ENCODE assay signal across 8 cellular contexts in the genomic region with DNA sequence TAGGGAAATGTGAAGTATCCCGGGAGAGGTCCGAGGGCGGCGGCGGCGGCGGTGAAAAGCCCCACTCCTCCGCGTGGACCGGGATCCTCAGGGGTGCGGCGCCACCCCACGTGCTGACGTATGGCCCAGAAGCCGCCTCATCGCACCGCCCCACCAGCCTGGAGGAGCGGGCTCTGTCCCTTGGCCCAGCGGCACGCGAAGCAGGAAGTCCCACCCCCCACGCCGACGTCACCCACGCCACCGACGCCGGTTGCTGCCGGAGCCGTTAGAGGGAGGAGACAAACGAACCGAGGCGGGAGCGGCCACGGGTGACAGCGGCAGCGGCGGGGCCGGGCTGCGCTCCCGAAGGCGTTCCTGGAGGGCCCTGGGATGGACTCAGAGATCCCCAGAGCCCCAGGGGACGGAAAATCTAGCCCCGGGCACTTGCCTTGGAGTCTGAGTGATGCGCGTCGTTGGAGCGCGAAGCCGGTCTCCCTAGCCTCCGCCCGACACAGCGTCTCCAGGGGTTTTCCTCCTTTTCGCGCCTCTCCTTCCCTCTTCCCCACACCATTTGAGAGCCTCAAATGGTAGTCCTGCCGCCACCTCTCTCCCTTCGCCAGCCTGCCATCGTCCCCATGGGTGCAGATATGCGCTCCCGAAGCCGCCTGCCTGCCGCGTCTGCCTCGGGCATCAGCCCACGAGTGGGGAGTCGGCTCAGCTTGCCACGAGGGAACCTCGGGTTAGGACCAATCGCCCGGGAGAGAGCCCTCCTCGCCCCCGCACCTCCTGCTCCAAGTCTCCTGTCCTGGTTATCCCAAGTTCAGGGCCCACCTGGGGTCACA. TPM values are rescaled to one million over a fixed set of nuclear protein-coding genes. Genes with fewer than 3 reads are reported as not detected.
A peak's percentile ranks its signal among the peaks of the same experiment; 100 is the strongest.
DNase-seq lines count a peak whose midpoint lies in the region; ATAC-seq and TF ChIP-seq lines count a peak whose summit lies in the region.

A gene with protein sequence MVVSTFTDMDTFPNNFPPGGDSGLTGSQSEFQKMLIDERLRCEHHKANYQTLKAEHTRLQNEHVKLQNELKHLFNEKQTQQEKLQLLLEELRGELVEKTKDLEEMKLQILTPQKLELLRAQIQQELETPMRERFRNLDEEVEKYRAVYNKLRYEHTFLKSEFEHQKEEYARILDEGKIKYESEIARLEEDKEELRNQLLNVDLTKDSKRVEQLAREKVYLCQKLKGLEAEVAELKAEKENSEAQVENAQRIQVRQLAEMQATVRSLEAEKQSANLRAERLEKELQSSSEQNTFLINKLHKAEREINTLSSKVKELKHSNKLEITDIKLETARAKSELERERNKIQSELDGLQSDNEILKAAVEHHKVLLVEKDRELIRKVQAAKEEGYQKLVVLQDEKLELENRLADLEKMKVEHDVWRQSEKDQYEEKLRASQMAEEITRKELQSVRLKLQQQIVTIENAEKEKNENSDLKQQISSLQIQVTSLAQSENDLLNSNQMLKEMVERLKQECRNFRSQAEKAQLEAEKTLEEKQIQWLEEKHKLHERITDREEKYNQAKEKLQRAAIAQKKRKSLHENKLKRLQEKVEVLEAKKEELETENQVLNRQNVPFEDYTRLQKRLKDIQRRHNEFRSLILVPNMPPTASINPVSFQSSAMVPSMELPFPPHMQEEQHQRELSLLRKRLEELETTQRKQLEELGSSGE (minus strand): TSS at position 95 of the 821 bp plus-strand sequence. CDS start 47,377 bp downstream, outside the sequence.

- H3K4me1 Mint-ChIP-seq in IgD-negative memory B cell: peaks cover 13 to 17% (median 16%) of the 10 kb centered on the region in 3 donors

- H3K9ac ChIP-seq in mucosa of rectum (ENCODE audit: low read depth in 1 of 2, low read length in 2 of 2): peak within 1 kb of the TSS; percentile 94 to 97

- H3K4me3 Mint-ChIP-seq in IgD-negative memory B cell: peak within 1 kb of the TSS; percentile 87 to 97 (median 96)

- H3K27me3 ChIP-seq in mucosa of rectum (ENCODE audit: control insufficient read depth in 2 of 2, insufficient read depth in 2 of 2, low read length in 2 of 2): no peaks in the 10 kb centered on the region

- no peaks in the 10 kb centered on the region for H3K27me3 Mint-ChIP-seq in IgD-negative memory B cell

- ATAC-seq in GM21529 (IDR thresholded peaks at IDR 0.05; ENCODE audit: unreplicated experiment): peak; percentile 97

- H3K9me3 Mint-ChIP-seq in IgD-negative memory B cell: peaks cover 0 to 2% (median 0%) of the 10 kb centered on the region in 3 donors

- H3K27ac Mint-ChIP-seq in IgD-negative memory B cell: peak within 1 kb of the TSS; percentile 83 to 95 (median 84)

- peak within 1 kb of the TSS; percentile 85 to 91 for H3K27ac ChIP-seq in mucosa of rectum (ENCODE audit: low read depth in 2 of 2, low read length in 2 of 2)

- no peaks in the 10 kb centered on the region for H3K9me3 ChIP-seq in mucosa of rectum (ENCODE audit: control insufficient read depth in 2 of 2, low read length in 2 of 2)

- TF ChIP-seq CTCF in epithelial cell of proximal tubule (conservative IDR thresholded peaks at IDR 0.05; ENCODE audit: low read depth, low read length): no peak

- DNase-seq in DMS 273 treated with DMSO at 0.1 percent for 48 hours (lab: John Stamatoyannopoulos, UW): peak; percentile 16
- peak; percentile 46 for DNase-seq in OCI-M2 (lab: John Stamatoyannopoulos, UW; ENCODE audit: unreplicated experiment)
- DNase-seq in activated T-cell treated with anti-CD3 and anti-CD28 coated beads for 48 hours (ENCODE audit: low read depth): peak; percentile 94
- peak; percentile 26 for DNase-seq in epithelial cell of proximal tubule (ENCODE audit: low read depth)
- DNase-seq in stimulated activated CD8-positive, alpha-beta memory T cell treated with anti-CD3 and anti-CD28 coated beads, Interleukin-4, amount 100 ng/mL, for 48 hours: peak; percentile 99

- peaks cover 7 to 8% of the 10 kb centered on the region in 2 donors for H3K4me1 ChIP-seq in mucosa of rectum (ENCODE audit: control insufficient read depth in 2 of 2, insufficient read depth in 2 of 2, low read length in 2 of 2)

- H3K4me3 ChIP-seq in epithelial cell of proximal tubule (ENCODE audit: low read depth, low read length) (peak within 1 kb of the TSS; percentile 91), mucosa of rectum (ENCODE audit: low read length in 2 of 2) (peak within 1 kb of the TSS; percentile 93 to 94)

- no peaks in the 10 kb centered on the region for H3K36me3 Mint-ChIP-seq in IgD-negative memory B cell

- no peaks in the 10 kb centered on the region for H3K36me3 ChIP-seq in mucosa of rectum (ENCODE audit: control insufficient read depth in 2 of 2, insufficient read depth in 2 of 2, low read length in 2 of 2)

RNA-seq across cellular contexts. Expression of the gene that starts here (rescaled TPM):
- polyA plus RNA-seq in IgD-negative memory B cell: 7.5 TPM
- 11.1 and 24.0 TPM in 2 replicates for total RNA-seq in epithelial cell of proximal tubule

Comparison
In these comparisons a context has a peak if more than half of its experiments do, and no peak if none do; other contexts are left out.
1. Peak in every context shown above with its lines: DNase-seq, ATAC-seq, H3K4me3 ChIP-seq and H3K27ac ChIP-seq.
2. DNase-seq: peak in every context shown above with its lines; median percentile 99 in stimulated activated CD8-positive, alpha-beta memory T cell treated with anti-CD3 and anti-CD28 coated beads, Interleukin-4, amount 100 ng/mL, for 48 hours; 94 in activated T-cell treated with anti-CD3 and anti-CD28 coated beads for 48 hours; 46 in OCI-M2; 26 in epithelial cell of proximal tubule; 16 in DMS 273 treated with DMSO at 0.1 percent for 48 hours.